23 cellular contexts compared by ENCODE assay signal in genomic region chr10:79431422-79431821, GRCh38. TPM values are rescaled to one million over a fixed set of nuclear protein-coding genes. Genes with fewer than 3 reads are reported as not detected.
A peak's percentile ranks its signal among the peaks of the same experiment; 100 is the strongest.
DNase-seq lines count a peak whose midpoint lies in the region; ATAC-seq and TF ChIP-seq lines count a peak whose summit lies in the region.
"Had no signal": no experiment of that assay in that cellular context is flagged by ENCODE, and none has a peak within 500 bp of the region (broad histone marks: within the 10 kb centered on the region; RNA-seq: fewer than 3 reads in every experiment).

No MANE protein-coding gene starts in this region.

- H3K4me3 ChIP-seq in fibroblast of mammary gland (ENCODE audit: control insufficient read depth, low read depth, low read length) = no peak overlapping the region
- H3K4me3 ChIP-seq in upper lobe of left lung = no peak overlapping the region
- H3K4me3 ChIP-seq: adrenal gland, HAP-1 had no signal

- H3K27ac ChIP-seq in upper lobe of left lung = peak overlapping the region in 3 of 4 donors; percentile 21 to 79 (median 60)

- peaks cover 46% of the 10 kb centered on the region for H3K4me1 Mint-ChIP-seq in chondrocyte (ENCODE audit: low read depth)

- TF ChIP-seq EP300 in upper lobe of left lung (IDR thresholded peaks at IDR 0.05) = no peak

- no peaks in the 10 kb centered on the region for H3K9me3 ChIP-seq in upper lobe of left lung
- H3K9me3 ChIP-seq: adrenal gland, HAP-1 had no signal

- H3K9me3 Mint-ChIP-seq in chondrocyte (ENCODE audit: low read depth) = peaks cover 2% of the 10 kb centered on the region
- H3K9me3 Mint-ChIP-seq: stimulated activated naive CD8-positive, alpha-beta T cell treated with anti-CD3 and anti-CD28 coated beads, Interleukin-15, Interleukin-2, amounts not matched to agents 100 ng/mL and 50 ng/mL, for 24 hours had no signal

- intact Hi-C loops in sciatic nerve (cut with DNase I) = no loop called here

- TF ChIP-seq CTCF in chondrocyte (IDR thresholded peaks at IDR 0.05) = no peak
- no peak for TF ChIP-seq CTCF in fibroblast of mammary gland (conservative IDR thresholded peaks at IDR 0.05; ENCODE audit: control insufficient read depth, insufficient read depth, low read depth, low read length)
- no peak for TF ChIP-seq CTCF in upper lobe of left lung (IDR thresholded peaks at IDR 0.05)

- H3K36me3 ChIP-seq in upper lobe of left lung = peaks cover 0 to 34% (median 15%) of the 10 kb centered on the region in 4 donors
- H3K36me3 ChIP-seq: adrenal gland, HAP-1 had no signal

- ATAC-seq in sciatic nerve = no peak
- peak in 1 of 2 donors; percentile 65 for ATAC-seq in upper lobe of left lung (ENCODE audit: low FRiP score in 2 of 2)
- no peak for ATAC-seq in activated CD4-positive, CD25-positive, alpha-beta regulatory T cell treated with anti-CD3 and anti-CD28 coated beads, Interleukin-2, amount 50 U/mL, for 24 hours

- 75 to 84% methylated on average over 5 of the region's 5 CpGs for WGBS in upper lobe of left lung, 2 donors

- no peak for TF ChIP-seq POLR2A in upper lobe of left lung (IDR thresholded peaks at IDR 0.05)

- H3K27ac Mint-ChIP-seq in chondrocyte (ENCODE audit: unreplicated experiment) = no peak overlapping the region
- H3K27ac Mint-ChIP-seq: stimulated activated naive CD8-positive, alpha-beta T cell treated with anti-CD3 and anti-CD28 coated beads, Interleukin-15, Interleukin-2, amounts not matched to agents 100 ng/mL and 50 ng/mL, for 24 hours had no signal

- no peaks in the 10 kb centered on the region for H3K27me3 Mint-ChIP-seq in chondrocyte (ENCODE audit: low read depth)
- H3K27me3 Mint-ChIP-seq: stimulated activated naive CD8-positive, alpha-beta T cell treated with anti-CD3 and anti-CD28 coated beads, Interleukin-15, Interleukin-2, amounts not matched to agents 100 ng/mL and 50 ng/mL, for 24 hours had no signal

- no peaks in the 10 kb centered on the region for H3K27me3 ChIP-seq in upper lobe of left lung
- H3K27me3 ChIP-seq: adrenal gland had no signal

- DNase-seq in chondrocyte (ENCODE audit: low spot score) (peak; percentile 34), fibroblast of mammary gland (ENCODE audit: low read depth) (peak; percentile 54), sciatic nerve (ENCODE audit: low spot score) (peak; percentile 43), upper lobe of left lung (no peak), NOMO-1 (lab: John Stamatoyannopoulos, UW; ENCODE audit: unreplicated experiment in 2 of 2) (no peak), NCI-H446 (lab: John Stamatoyannopoulos, UW) (no peak)
- DNase-seq: activated CD4-positive, CD25-positive, alpha-beta regulatory T cell treated with anti-CD3 and anti-CD28 coated beads, Interleukin-2, amount 50 U/mL, for 72 hours; activated T-cell treated with anti-CD3 and anti-CD28 coated beads, Interleukin-2, amount 50 U/mL, for 1 hour; adrenal gland; dermis blood vessel endothelial cell; DMS79; foreskin melanocyte; Karpas-422; mammary epithelial cell; NCI-H1048; NCI-H187; NCI-H2227 treated with DMSO at 0.1 percent for 48 hours; SIG-M5; stimulated activated CD4-positive, alpha-beta T cell treated with anti-CD3 and anti-CD28 coated beads, Interleukin-12 subunit alpha, Interleukin-12 subunit beta, amount 100 ng/mL, for 4 hours; stimulated activated CD4-positive, alpha-beta T cell treated with anti-CD3 and anti-CD28 coated beads, Interleukin-4, amount 100 ng/mL, for 4 hours had no signal

- peaks cover 19% of the 10 kb centered on the region for H3K36me3 Mint-ChIP-seq in chondrocyte (ENCODE audit: low read depth)

- peaks cover 20 to 21% (median 20%) of the 10 kb centered on the region in 4 donors for H3K4me1 ChIP-seq in upper lobe of left lung
- H3K4me1 ChIP-seq: HAP-1 had no signal

- H3K4me3 Mint-ChIP-seq in chondrocyte (ENCODE audit: unreplicated experiment) = no peak overlapping the region
- H3K4me3 Mint-ChIP-seq: stimulated activated naive CD8-positive, alpha-beta T cell treated with anti-CD3 and anti-CD28 coated beads, Interleukin-15, Interleukin-2, amounts not matched to agents 100 ng/mL and 50 ng/mL, for 24 hours had no signal

RNA-seq across cellular contexts. Expression of gene ZCCHC24, which starts 14.0 kb away (rescaled TPM):
- total RNA-seq in chondrocyte = 37.4 to 45.1 TPM (median 43.8 TPM) in 3 replicates
- 150 TPM for total RNA-seq in sciatic nerve
- total RNA-seq in upper lobe of left lung = 10 to 100 TPM; 12.6 to 45.7 (median 21.0) TPM

Comparison
In these comparisons a context has a peak if more than half of its experiments do, and no peak if none do; other contexts are left out.
1. DNase-seq: peak in chondrocyte (single experiment), fibroblast of mammary gland (single experiment) and sciatic nerve (single experiment); none in upper lobe of left lung (0 of 2), NOMO-1 (0 of 2) and NCI-H446 (0 of 2).